10 cellular contexts compared by ENCODE assay signal in genomic region chr18:76963951-76964350, GRCh38.
DNase-seq lines count a peak whose midpoint lies in the region; ATAC-seq and TF ChIP-seq lines count a peak whose summit lies in the region.
"Had no signal": no experiment of that assay in that cellular context is flagged by ENCODE, and none has a peak within 500 bp of the region (broad histone marks: within the 10 kb centered on the region; RNA-seq: fewer than 3 reads in every experiment).

No MANE protein-coding gene starts in this region.

- H3K27me3 Mint-ChIP-seq in activated T-helper 2 cell treated with anti-CD3 and anti-CD28 coated beads, Interferon-gamma antibody, Interleukin-2, Interleukin-4, amounts not matched to agents 10 μg/mL and 5 μg/mL and 100 μg/mL, durations not matched to agents 14 hours and 24 hours and 36 hours (ENCODE audit: low read depth) = no peaks in the 10 kb centered on the region

- no peaks in the 10 kb centered on the region for H3K9me3 Mint-ChIP-seq in activated T-helper 2 cell treated with anti-CD3 and anti-CD28 coated beads, Interferon-gamma antibody, Interleukin-2, Interleukin-4, amounts not matched to agents 10 μg/mL and 5 μg/mL and 100 μg/mL, durations not matched to agents 14 hours and 24 hours and 36 hours

- peaks cover 58% of the 10 kb centered on the region for H3K36me3 Mint-ChIP-seq in activated T-helper 2 cell treated with anti-CD3 and anti-CD28 coated beads, Interferon-gamma antibody, Interleukin-2, Interleukin-4, amounts not matched to agents 10 μg/mL and 5 μg/mL and 100 μg/mL, durations not matched to agents 14 hours and 24 hours and 36 hours (ENCODE audit: low read depth)

- no peak overlapping the region for H3K4me3 ChIP-seq in GM12864 (ENCODE audit: low read depth, low read length)
- H3K4me3 ChIP-seq: Peyer's patch had no signal

- peaks cover 29% of the 10 kb centered on the region for H3K4me1 Mint-ChIP-seq in activated T-helper 2 cell treated with anti-CD3 and anti-CD28 coated beads, Interferon-gamma antibody, Interleukin-2, Interleukin-4, amounts not matched to agents 10 μg/mL and 5 μg/mL and 100 μg/mL, durations not matched to agents 14 hours and 24 hours and 36 hours (ENCODE audit: low read depth)

- no peak for TF ChIP-seq CTCF in GM12864 (IDR thresholded peaks at IDR 0.05; ENCODE audit: low read depth, low read length, missing control alignments)

- ATAC-seq in GM19395 (IDR thresholded peaks at IDR 0.05; ENCODE audit: unreplicated experiment) (peak; percentile 64), HG03097 (IDR thresholded peaks at IDR 0.05; ENCODE audit: low FRiP score, unreplicated experiment) (peak; percentile 40)

- H3K27ac Mint-ChIP-seq in activated T-helper 2 cell treated with anti-CD3 and anti-CD28 coated beads, Interferon-gamma antibody, Interleukin-2, Interleukin-4, amounts not matched to agents 10 μg/mL and 5 μg/mL and 100 μg/mL, durations not matched to agents 14 hours and 24 hours and 36 hours = peak overlapping the region; percentile 34

- DNase-seq in GM12864 (ENCODE audit: low read depth) (peak; percentile 34), NCI-H774 (lab: John Stamatoyannopoulos, UW) (no peak), MV-4-11 (lab: John Stamatoyannopoulos, UW) (no peak), GF-D8 (lab: John Stamatoyannopoulos, UW) (no peak), HUDEP-2 (lab: John Stamatoyannopoulos, UW; ENCODE audit: unreplicated experiment in 76 of 76) (no peak)
- DNase-seq in activated T-helper 2 cell treated with anti-CD3 and anti-CD28 coated beads, Interferon-gamma antibody, Interleukin-2, Interleukin-4, amounts not matched to agents 10 μg/mL and 5 μg/mL and 100 μg/mL, durations not matched to agents 14 hours and 24 hours and 36 hours (ENCODE audit: low spot score) = no peak
- DNase-seq: NCI-H226, Peyer's patch had no signal

- H3K4me3 Mint-ChIP-seq in activated T-helper 2 cell treated with anti-CD3 and anti-CD28 coated beads, Interferon-gamma antibody, Interleukin-2, Interleukin-4, amounts not matched to agents 10 μg/mL and 5 μg/mL and 100 μg/mL, durations not matched to agents 14 hours and 24 hours and 36 hours (ENCODE audit: low read depth) = peak overlapping the region; percentile 0

- intact Hi-C loops in activated T-helper 2 cell treated with anti-CD3 and anti-CD28 coated beads, Interferon-gamma antibody, Interleukin-2, Interleukin-4, amounts not matched to agents 10 μg/mL and 5 μg/mL and 100 μg/mL, durations not matched to agents 14 hours and 24 hours and 36 hours (cut with micrococcal nuclease) = no loop called here
